In the genomic region with DNA sequence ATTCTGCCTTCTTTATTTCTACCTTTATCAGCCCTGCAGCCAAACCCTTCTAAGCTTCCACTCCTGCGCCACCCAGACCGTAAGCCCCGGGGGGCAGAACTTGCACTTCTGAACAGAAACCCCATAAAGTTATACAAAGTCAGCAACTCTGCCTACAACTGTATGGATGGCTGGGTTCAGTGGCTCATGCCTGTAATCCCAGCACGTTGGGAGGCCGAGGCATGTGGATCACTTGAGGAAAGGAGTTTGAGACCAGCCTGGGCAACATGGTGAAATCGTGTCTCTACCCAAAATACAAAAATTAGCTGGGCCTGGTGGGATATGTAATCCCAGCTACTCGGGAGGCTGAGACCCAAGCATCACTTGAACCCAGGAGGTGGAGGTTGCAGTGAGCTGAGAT, we compare ENCODE assay signal across 9 cellular contexts. TPM values are rescaled to one million over a fixed set of nuclear protein-coding genes. Genes with fewer than 3 reads are reported as not detected.
DNase-seq lines count a peak whose midpoint lies in the region; ATAC-seq and TF ChIP-seq lines count a peak whose summit lies in the region.
"Had no signal": no experiment of that assay in that cellular context is flagged by ENCODE, and none has a peak within 500 bp of the region (broad histone marks: within the 10 kb centered on the region; RNA-seq: fewer than 3 reads in every experiment).

No MANE protein-coding gene starts in this region.

- H3K4me3 ChIP-seq in A673 (ENCODE audit: low read depth, low read length, poor library complexity, severe bottlenecking), result no peak overlapping the region
- H3K4me3 ChIP-seq in HEK293 (ENCODE audit: low read depth, low read length), result no peak overlapping the region
- H3K4me3 ChIP-seq in endodermal cell (ENCODE audit: low read length), result no peak overlapping the region

- H3K9me3 ChIP-seq in A673 (ENCODE audit: low read depth, low read length, poor library complexity, severe bottlenecking), result no peaks in the 10 kb centered on the region
- no peaks in the 10 kb centered on the region for H3K9me3 ChIP-seq in HEK293 (ENCODE audit: control insufficient read depth, insufficient read depth, low read depth, low read length)
- H3K9me3 ChIP-seq in endodermal cell (ENCODE audit: control insufficient read depth, low read length), result no peaks in the 10 kb centered on the region

- CTCF ChIA-PET in A673 (lab: Charles Lee) (interaction anchor here (0.9 to 2.5 kb wide), 9 partner anchors 11 to 164 kb away, joined by 3 to 18 read pairs (median 5); a partner anchor contains a TSS), HEK293 (lab: Yijun Ruan, JAX) (interaction anchor here (0.6 to 7.1 kb wide), 27 partner anchors 8 to 688 kb away, joined by 3 to 63 read pairs (median 4); a partner anchor contains a TSS)

- H3K27me3 ChIP-seq in A673 (replicated peaks; ENCODE audit: insufficient read depth, low read depth, low read length, poor library complexity) (no peaks in the 10 kb centered on the region), endodermal cell (ENCODE audit: control insufficient read depth, insufficient read depth, low read length, poor library complexity, severe bottlenecking) (no peaks in the 10 kb centered on the region)

- DNase-seq in A673 (ENCODE audit: low spot score) (no peak), nephron progenitor cell (no peak), NCI-H187 treated with DMSO at 0.1 percent for 48 hours (lab: John Stamatoyannopoulos, UW) (no peak), mucosa of gallbladder (ENCODE audit: low spot score) (no peak), endodermal cell (no peak)
- no peak for DNase-seq in central memory CD8-positive, alpha-beta T cell (ENCODE audit: low spot score in 2 of 2)

- POLR2A ChIA-PET in A673 (lab: Charles Lee; ENCODE audit: low non-redundant PET) (no interaction called here), HEK293 (lab: Yijun Ruan, JAX) (interaction anchor here (0.7 to 2.2 kb wide), 4 partner anchors 11 to 187 kb away, joined by 3 to 13 read pairs (median 4); a partner anchor contains a TSS)

- H3K4me1 ChIP-seq in A673 (ENCODE audit: insufficient read depth, low read length, poor library complexity, severe bottlenecking), result peaks cover 29% of the 10 kb centered on the region
- peaks cover 11% of the 10 kb centered on the region for H3K4me1 ChIP-seq in HEK293 (ENCODE audit: control insufficient read depth, insufficient read depth, low read length)
- peaks cover 25% of the 10 kb centered on the region for H3K4me1 ChIP-seq in endodermal cell (ENCODE audit: control insufficient read depth, insufficient read depth, low read length)

- H3K36me3 ChIP-seq in A673 (ENCODE audit: insufficient read depth, low read length, poor library complexity, severe bottlenecking) (no peaks in the 10 kb centered on the region), HEK293 (ENCODE audit: control insufficient read depth in 2 of 2, insufficient read depth in 1 of 2, low read length in 2 of 2) (peaks cover 0 to 37% of the 10 kb centered on the region in 2 experiments; a peak in 1 of 3 replicates), endodermal cell (ENCODE audit: control insufficient read depth, insufficient read depth, low read length) (peaks cover 25% of the 10 kb centered on the region)

- H3K9ac ChIP-seq in endodermal cell (ENCODE audit: extremely low read depth, low read length, poor library complexity, severe bottlenecking), result no peak overlapping the region

- H3K4me3 Mint-ChIP-seq in central memory CD8-positive, alpha-beta T cell, result peak overlapping the region; percentile 45
- H3K4me3 Mint-ChIP-seq in nephron progenitor cell (no peak overlapping the region), endodermal cell (no peak overlapping the region)
- H3K4me3 Mint-ChIP-seq: activated T-helper 1 cell treated with anti-CD3 and anti-CD28 coated beads, Interleukin-12 subunit alpha, Interleukin-12 subunit beta, Interleukin-2, Interleukin-4 antibody, amounts not matched to agents 30 ng/mL and 10 ng/mL and 1 ng/mL, durations not matched to agents 14 hours and 24 hours and 36 hours had no signal

- TF ChIP-seq CTCF in A673 (conservative IDR thresholded peaks at IDR 0.05; ENCODE audit: low read depth, low read length) (no peak), HEK293 (tag by site-specific recombination; IDR thresholded peaks at IDR 0.05) (no peak), nephron progenitor cell (IDR thresholded peaks at IDR 0.05) (no peak), endodermal cell (conservative IDR thresholded peaks at IDR 0.05) (no peak)

- 90 to 91% methylated on average over 6 to 7 of the region's 7 CpGs for WGBS in endodermal cell (ENCODE audit: insufficient coverage in 1 of 2, insufficient read length in 1 of 2), 2 experiments

- ATAC-seq in central memory CD8-positive, alpha-beta T cell (replicated peaks; ENCODE audit: extremely low read depth, poor library complexity, severe bottlenecking), result no peak
- ATAC-seq in GM21717 (IDR thresholded peaks at IDR 0.05; ENCODE audit: unreplicated experiment), result no peak

- peak overlapping the region; percentile 51 for H3K27ac Mint-ChIP-seq in central memory CD8-positive, alpha-beta T cell (ENCODE audit: low read depth)
- peak overlapping the region; percentile 85 for H3K27ac Mint-ChIP-seq in nephron progenitor cell
- H3K27ac Mint-ChIP-seq in endodermal cell, result no peak overlapping the region

- H3K4me1 Mint-ChIP-seq in central memory CD8-positive, alpha-beta T cell, result peaks cover 73% of the 10 kb centered on the region
- H3K4me1 Mint-ChIP-seq in nephron progenitor cell (peaks cover 71% of the 10 kb centered on the region), endodermal cell (peaks cover 40% of the 10 kb centered on the region)

- peak overlapping the region; percentile 75 for H3K27ac ChIP-seq in A673 (ENCODE audit: low read depth, low read length, poor library complexity, severe bottlenecking)
- peak overlapping the region; percentile 52; the same call in 1 of the 2 replicates for H3K27ac ChIP-seq in HEK293 (ENCODE audit: extremely low read depth, low read depth, low read length)
- H3K27ac ChIP-seq in endodermal cell (ENCODE audit: low read depth, low read length), result no peak overlapping the region

- no peaks in the 10 kb centered on the region for H3K9me3 Mint-ChIP-seq in central memory CD8-positive, alpha-beta T cell
- H3K9me3 Mint-ChIP-seq in nephron progenitor cell, result no peaks in the 10 kb centered on the region
- H3K9me3 Mint-ChIP-seq in endodermal cell, result no peaks in the 10 kb centered on the region
- H3K9me3 Mint-ChIP-seq: activated T-helper 1 cell treated with anti-CD3 and anti-CD28 coated beads, Interleukin-12 subunit alpha, Interleukin-12 subunit beta, Interleukin-2, Interleukin-4 antibody, amounts not matched to agents 30 ng/mL and 10 ng/mL and 1 ng/mL, durations not matched to agents 14 hours and 24 hours and 36 hours had no signal

- BruUV-seq in A673 (replicated peaks; lab: Mats Ljungman, UMichigan), result no TSS peak

- no peaks in the 10 kb centered on the region for H3K27me3 Mint-ChIP-seq in central memory CD8-positive, alpha-beta T cell
- H3K27me3 Mint-ChIP-seq in nephron progenitor cell (ENCODE audit: low read depth, poor library complexity) (no peaks in the 10 kb centered on the region), endodermal cell (ENCODE audit: insufficient read depth) (no peaks in the 10 kb centered on the region)

- H3K36me3 Mint-ChIP-seq in central memory CD8-positive, alpha-beta T cell (ENCODE audit: insufficient read depth), result peaks cover 10% of the 10 kb centered on the region
- H3K36me3 Mint-ChIP-seq in nephron progenitor cell (ENCODE audit: low read depth), result peaks cover 6% of the 10 kb centered on the region
- H3K36me3 Mint-ChIP-seq in endodermal cell (ENCODE audit: low read depth), result peaks cover 9% of the 10 kb centered on the region

- intact Hi-C loops in A673 (cut with micrococcal nuclease; ENCODE audit: unreplicated experiment), result no loop called here

TF ChIP-seq in HEK293, 187 proteins besides CTCF, POLR2A, EP300 and RAD21 (continues in another document):
- TF ChIP-seq ZNF792 (tag by site-specific recombination; IDR thresholded peaks at IDR 0.05), result no peak
- TF ChIP-seq, protein P1, sequence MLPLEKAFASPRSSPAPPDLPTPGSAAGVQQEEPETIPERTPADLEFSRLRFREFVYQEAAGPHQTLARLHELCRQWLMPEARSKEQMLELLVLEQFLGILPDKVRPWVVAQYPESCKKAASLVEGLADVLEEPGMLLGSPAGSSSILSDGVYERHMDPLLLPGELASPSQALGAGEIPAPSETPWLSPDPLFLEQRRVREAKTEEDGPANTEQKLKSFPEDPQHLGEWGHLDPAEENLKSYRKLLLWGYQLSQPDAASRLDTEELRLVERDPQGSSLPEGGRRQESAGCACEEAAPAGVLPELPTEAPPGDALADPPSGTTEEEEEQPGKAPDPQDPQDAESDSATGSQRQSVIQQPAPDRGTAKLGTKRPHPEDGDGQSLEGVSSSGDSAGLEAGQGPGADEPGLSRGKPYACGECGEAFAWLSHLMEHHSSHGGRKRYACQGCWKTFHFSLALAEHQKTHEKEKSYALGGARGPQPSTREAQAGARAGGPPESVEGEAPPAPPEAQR (tag by site-specific recombination; IDR thresholded peaks at IDR 0.05), result no peak
- no peak for TF ChIP-seq ZNF629 (tag by site-specific recombination; IDR thresholded peaks at IDR 0.05)
- no peak for TF ChIP-seq GLI4 (tag by site-specific recombination; IDR thresholded peaks at IDR 0.05)
- no peak for TF ChIP-seq OVOL3 (tag by site-specific recombination; IDR thresholded peaks at IDR 0.05)
- TF ChIP-seq ZNF707 (tag by site-specific recombination; IDR thresholded peaks at IDR 0.05), result no peak
- TF ChIP-seq, protein P2, sequence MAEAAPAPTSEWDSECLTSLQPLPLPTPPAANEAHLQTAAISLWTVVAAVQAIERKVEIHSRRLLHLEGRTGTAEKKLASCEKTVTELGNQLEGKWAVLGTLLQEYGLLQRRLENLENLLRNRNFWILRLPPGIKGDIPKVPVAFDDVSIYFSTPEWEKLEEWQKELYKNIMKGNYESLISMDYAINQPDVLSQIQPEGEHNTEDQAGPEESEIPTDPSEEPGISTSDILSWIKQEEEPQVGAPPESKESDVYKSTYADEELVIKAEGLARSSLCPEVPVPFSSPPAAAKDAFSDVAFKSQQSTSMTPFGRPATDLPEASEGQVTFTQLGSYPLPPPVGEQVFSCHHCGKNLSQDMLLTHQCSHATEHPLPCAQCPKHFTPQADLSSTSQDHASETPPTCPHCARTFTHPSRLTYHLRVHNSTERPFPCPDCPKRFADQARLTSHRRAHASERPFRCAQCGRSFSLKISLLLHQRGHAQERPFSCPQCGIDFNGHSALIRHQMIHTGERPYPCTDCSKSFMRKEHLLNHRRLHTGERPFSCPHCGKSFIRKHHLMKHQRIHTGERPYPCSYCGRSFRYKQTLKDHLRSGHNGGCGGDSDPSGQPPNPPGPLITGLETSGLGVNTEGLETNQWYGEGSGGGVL (tag by site-specific recombination; IDR thresholded peaks at IDR 0.05), result no peak

RNA-seq across cellular contexts. Expression of a gene that starts 10.4 kb away (rescaled TPM):
- 126 and 130 TPM in 2 replicates for total RNA-seq in A673 (2021)
- 75.5 TPM for total RNA-seq in mucosa of gallbladder
- 10 to 100 TPM; 77.4 to 81.4 TPM for total RNA-seq in endodermal cell
- 72.9 TPM for polyA plus RNA-seq in endodermal cell (2013, experiment 1 of 2)
- polyA plus RNA-seq in endodermal cell (2013, experiment 2 of 2), result 60.6 TPM

RNA-seq across cellular contexts. Expression of a gene that starts 53.5 kb away (rescaled TPM):
- total RNA-seq in A673 (2021) (0.92 and 1.7 TPM in 2 replicates), mucosa of gallbladder (82.5 TPM), endodermal cell (1 to 10 TPM; 6.6 to 6.7 TPM)
- polyA plus RNA-seq in endodermal cell (2013, experiment 1 of 2), result 3.8 TPM
- polyA plus RNA-seq in endodermal cell (2013, experiment 2 of 2), result 3.8 TPM

Comparison
In these comparisons a context has a peak if more than half of its experiments do, and no peak if none do; other contexts are left out.
1. RNA of a gene that starts 53.5 kb away (total RNA-seq): 82.5 TPM in mucosa of gallbladder (single experiment); 6.6 to 6.7 TPM in endodermal cell and 0.92 to 1.7 TPM in A673; every median in the first group is over 10 times any median in the second.